Comparison of ENCODE assay signal across 7 cellular contexts in genomic region chr10:70106958-70107791, GRCh38. TPM values are rescaled to one million over a fixed set of nuclear protein-coding genes. Genes with fewer than 3 reads are reported as not detected.
DNase-seq lines count a peak whose midpoint lies in the region; ATAC-seq and TF ChIP-seq lines count a peak whose summit lies in the region.

No MANE protein-coding gene starts in this region.

- H2AK5ac ChIP-seq in neuronal stem cell (ENCODE audit: low read depth, low read length), result no peak overlapping the region

- TF ChIP-seq POLR2A in lower leg skin (IDR thresholded peaks at IDR 0.05), result no peak

- H3K36me3 Mint-ChIP-seq in activated naive CD8-positive, alpha-beta T cell treated with anti-CD3 and anti-CD28 coated beads, Interleukin-2, amount 50 U/mL, for 24 hours (ENCODE audit: low read depth), result no peaks in the 10 kb centered on the region

- intact Hi-C loops in lower leg skin (cut with DNase I; ENCODE audit: low total_unique reads), result no loop called here

- no peak overlapping the region for H3K4me3 Mint-ChIP-seq in activated naive CD8-positive, alpha-beta T cell treated with anti-CD3 and anti-CD28 coated beads, Interleukin-2, amount 50 U/mL, for 24 hours

- no peak overlapping the region for H2BK5ac ChIP-seq in neuronal stem cell (ENCODE audit: low read length)

- H3K23ac ChIP-seq in neuronal stem cell (ENCODE audit: low read depth, low read length, poor library complexity), result no peak overlapping the region

- H3K9me3 Mint-ChIP-seq in activated naive CD8-positive, alpha-beta T cell treated with anti-CD3 and anti-CD28 coated beads, Interleukin-2, amount 50 U/mL, for 24 hours, result no peaks in the 10 kb centered on the region

- H3K18ac ChIP-seq in neuronal stem cell (ENCODE audit: low read length), result peak overlapping the region; percentile 5

- no peak overlapping the region for H3K9ac ChIP-seq in neuronal stem cell (ENCODE audit: low read depth, low read length, poor library complexity)

- no peak overlapping the region for H3K4me2 ChIP-seq in neuronal stem cell (ENCODE audit: insufficient read depth, low read length, poor library complexity, severe bottlenecking)

- H3K79me1 ChIP-seq in neuronal stem cell (ENCODE audit: low read depth, low read length), result no peaks in the 10 kb centered on the region

- H2BK15ac ChIP-seq in neuronal stem cell (ENCODE audit: low read length), result no peak overlapping the region

- no peaks in the 10 kb centered on the region for H3K9me3 ChIP-seq in neuronal stem cell (replicated peaks in 1 of 2; ENCODE audit: control insufficient read depth in 2 of 2, insufficient read depth in 1 of 2, low read depth in 1 of 2, low read length in 2 of 2)

- no peak overlapping the region for H4K91ac ChIP-seq in neuronal stem cell (ENCODE audit: low read depth, low read length, poor library complexity)

- no peaks in the 10 kb centered on the region for H3K27me3 ChIP-seq in neuronal stem cell (ENCODE audit: control insufficient read depth in 3 of 3, insufficient read depth in 3 of 3, low read depth in 1 of 3, low read length in 3 of 3)

- peaks cover 4% of the 10 kb centered on the region for H3K4me1 Mint-ChIP-seq in activated naive CD8-positive, alpha-beta T cell treated with anti-CD3 and anti-CD28 coated beads, Interleukin-2, amount 50 U/mL, for 24 hours

- peak; percentile 64 for ATAC-seq in HG02798 (IDR thresholded peaks at IDR 0.05; ENCODE audit: poor library complexity, unreplicated experiment)
- peak; percentile 60 for ATAC-seq in activated naive CD8-positive, alpha-beta T cell treated with anti-CD3 and anti-CD28 coated beads, Interleukin-2, amount 50 U/mL, for 24 hours
- no peak for ATAC-seq in HG03469 (IDR thresholded peaks at IDR 0.05; ENCODE audit: unreplicated experiment)

- H3K27ac ChIP-seq in neuronal stem cell (replicated peaks; ENCODE audit: low read length), result no peak overlapping the region

- WGBS in neuronal stem cell (ENCODE audit: extremely low coverage in 2 of 2, insufficient read length in 2 of 2, insufficient replicate concordance in 1 of 2), 2 donors, result no CpG with 5 or more reads among the region's 22 CpGs
- 82 to 85% methylated on average over 22 of the region's 22 CpGs for WGBS in lower leg skin, 2 donors

- H3K4ac ChIP-seq in neuronal stem cell (ENCODE audit: low read length), result no peak overlapping the region

- H4K8ac ChIP-seq in neuronal stem cell (ENCODE audit: low read depth, low read length), result no peak overlapping the region

- H3K36me3 ChIP-seq in neuronal stem cell (replicated peaks in 1 of 2; ENCODE audit: control insufficient read depth in 2 of 2, insufficient read depth in 2 of 2, low read length in 2 of 2), result peaks cover 35 to 94% of the 10 kb centered on the region in 2 donors

- H3K4me3 ChIP-seq in GM12875 (ENCODE audit: low read depth, low read length) (no peak overlapping the region), neuronal stem cell (ENCODE audit: low read length in 2 of 2) (no peak overlapping the region), lower leg skin (ENCODE audit: low read depth, poor library complexity, severe bottlenecking) (no peak overlapping the region)

- peaks cover 9 to 11% of the 10 kb centered on the region in 2 donors for H3K4me1 ChIP-seq in neuronal stem cell (ENCODE audit: control insufficient read depth in 2 of 2, insufficient read depth in 1 of 2, low read depth in 1 of 2, low read length in 2 of 2)

- H2BK12ac ChIP-seq in neuronal stem cell (ENCODE audit: low read length), result no peak overlapping the region

- TF ChIP-seq CTCF in GM12875 (IDR thresholded peaks at IDR 0.05; ENCODE audit: borderline replicate concordance, insufficient read depth, low read depth, low read length), result peak; percentile 60; the same call in 1 of the 2 replicates
- TF ChIP-seq CTCF in lower leg skin (IDR thresholded peaks at IDR 0.05), result no peak

- no peak overlapping the region for H2BK120ac ChIP-seq in neuronal stem cell (ENCODE audit: low read depth, low read length)

- no peak overlapping the region for H3K27ac Mint-ChIP-seq in activated naive CD8-positive, alpha-beta T cell treated with anti-CD3 and anti-CD28 coated beads, Interleukin-2, amount 50 U/mL, for 24 hours

- DNase-seq in activated naive CD8-positive, alpha-beta T cell treated with anti-CD3 and anti-CD28 coated beads, Interleukin-2, amount 50 U/mL, for 24 hours, result peak; percentile 46
- DNase-seq in neuronal stem cell (ENCODE audit: low spot score) (peak; percentile 39), lower leg skin (ENCODE audit: low spot score in 2 of 2) (no peak), cerebellar nuclear complex (lab: John Stamatoyannopoulos, UW) (no peak)

- no peak overlapping the region for H3K14ac ChIP-seq in neuronal stem cell (ENCODE audit: low read length)

- no peaks in the 10 kb centered on the region for H3K27me3 Mint-ChIP-seq in activated naive CD8-positive, alpha-beta T cell treated with anti-CD3 and anti-CD28 coated beads, Interleukin-2, amount 50 U/mL, for 24 hours

- H2AFZ ChIP-seq in neuronal stem cell (ENCODE audit: low read length), result no peak overlapping the region

RNA-seq across cellular contexts. Expression of gene AIFM2, which starts 25.4 kb away (rescaled TPM):
- 0.95 TPM for polyA plus RNA-seq in neuronal stem cell (2013, experiment 1 of 2)
- polyA plus RNA-seq in neuronal stem cell (2013, experiment 2 of 2), result 1.1 TPM
- 1 to 10 TPM; 6.3 to 8.2 (median 7.0) TPM for total RNA-seq in lower leg skin

RNA-seq across cellular contexts. Expression of gene TYSND1, which starts 39.3 kb away (rescaled TPM):
- 9.2 TPM for polyA plus RNA-seq in neuronal stem cell (2013, experiment 1 of 2)
- 8.7 TPM for polyA plus RNA-seq in neuronal stem cell (2013, experiment 2 of 2)
- total RNA-seq in lower leg skin, result 10 to 100 TPM; 39.8 to 47.4 (median 45.4) TPM

RNA-seq across cellular contexts. Expression of gene MACROH2A2, which starts 54.5 kb away (rescaled TPM):
- polyA plus RNA-seq in neuronal stem cell (2013, experiment 1 of 2), result 208 TPM
- polyA plus RNA-seq in neuronal stem cell (2013, experiment 2 of 2), result 208 TPM
- 10 to 100 TPM; 11.0 to 15.4 (median 12.8) TPM for total RNA-seq in lower leg skin

Comparison
In these comparisons a context has a peak if more than half of its experiments do, and no peak if none do; other contexts are left out.
1. DNase-seq: peak in activated naive CD8-positive, alpha-beta T cell treated with anti-CD3 and anti-CD28 coated beads, Interleukin-2, amount 50 U/mL, for 24 hours (single experiment) and neuronal stem cell (single experiment); none in lower leg skin (0 of 2) and cerebellar nuclear complex (0 of 2).